In the genomic region with DNA sequence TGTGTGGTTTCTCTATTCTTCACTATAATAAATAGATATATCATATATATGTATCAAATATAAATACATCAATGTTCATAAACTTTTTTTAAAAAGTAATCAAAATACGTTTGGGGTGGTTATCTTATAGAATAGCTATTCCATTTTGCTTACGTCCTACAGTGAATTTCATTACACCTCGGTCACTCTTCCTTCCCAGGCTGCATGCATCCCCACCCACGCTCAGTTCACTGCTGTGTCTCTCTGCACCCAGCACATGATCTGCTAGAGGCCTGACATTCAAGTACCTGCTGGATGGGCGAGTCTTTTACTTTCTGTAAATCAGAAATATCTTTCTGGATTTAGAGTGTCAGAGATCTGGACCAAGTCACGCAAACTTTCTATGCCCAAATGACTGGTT, we compare ENCODE assay signal across 21 cellular contexts.
"Had no signal": no experiment of that assay in that cellular context is flagged by ENCODE, and none has a peak within 500 bp of the region (broad histone marks: within the 10 kb centered on the region; RNA-seq: fewer than 3 reads in every experiment).

No MANE protein-coding gene starts in this region.

- H3K36me3 ChIP-seq: esophagus squamous epithelium, gastrocnemius medialis, spleen, thyroid gland had no signal

- DNase-seq: activated B cell treated with CpG ODN at 0.5 μM for 24 hours; activated CD4-positive, alpha-beta memory T cell treated with anti-CD3 and anti-CD28 coated beads for 36 hours; activated CD4-positive, alpha-beta T cell treated with anti-CD3 and anti-CD28 coated beads for 36 hours; activated gamma-delta T cell; activated naive CD4-positive, alpha-beta T cell treated with anti-CD3 and anti-CD28 coated beads, Interleukin-2, amount 50 U/mL, for 16 hours; aorta; effector memory CD4-positive, alpha-beta T cell; esophagus squamous epithelium; gastrocnemius medialis; hypothalamus; nucleus accumbens; spleen; stimulated activated CD4-positive, alpha-beta T cell treated with anti-CD3 and anti-CD28 coated beads, Interleukin-4, amount 100 ng/mL, for 1 hour; substantia nigra; T1000; thyroid gland had no signal

- H3K9me3 ChIP-seq: esophagus squamous epithelium, gastrocnemius medialis, spleen, thyroid gland had no signal

- H3K27me3 Mint-ChIP-seq: activated B cell treated with CpG ODN at 0.5 μM for 24 hours; activated CD4-positive, alpha-beta memory T cell treated with anti-CD3 and anti-CD28 coated beads for 36 hours; activated CD4-positive, alpha-beta T cell treated with anti-CD3 and anti-CD28 coated beads for 36 hours; central memory CD8-positive, alpha-beta T cell; natural killer cell treated with Interleukin-12 subunit alpha and Interleukin-12 subunit beta and Interleukin-15 and Interleukin-18, amount 100 ng/mL, for 72 hours; stimulated activated naive CD8-positive, alpha-beta T cell treated with anti-CD3 and anti-CD28 coated beads, Interleukin-15, Interleukin-2, amounts not matched to agents 100 ng/mL and 50 ng/mL, for 24 hours had no signal

- H3K4me3 ChIP-seq: esophagus squamous epithelium, gastrocnemius medialis, spleen, thyroid gland had no signal

- H3K4me3 Mint-ChIP-seq: activated B cell treated with CpG ODN at 0.5 μM for 24 hours; activated CD4-positive, alpha-beta memory T cell treated with anti-CD3 and anti-CD28 coated beads for 36 hours; activated CD4-positive, alpha-beta T cell treated with anti-CD3 and anti-CD28 coated beads for 36 hours; activated T-helper 1 cell treated with anti-CD3 and anti-CD28 coated beads, Interleukin-12 subunit alpha, Interleukin-12 subunit beta, Interleukin-2, Interleukin-4 antibody, amounts not matched to agents 30 ng/mL and 10 ng/mL and 1 ng/mL, durations not matched to agents 14 hours and 24 hours and 36 hours; central memory CD8-positive, alpha-beta T cell; natural killer cell treated with Interleukin-12 subunit alpha and Interleukin-12 subunit beta and Interleukin-15 and Interleukin-18, amount 100 ng/mL, for 72 hours; stimulated activated naive CD8-positive, alpha-beta T cell treated with anti-CD3 and anti-CD28 coated beads, Interleukin-15, Interleukin-2, amounts not matched to agents 100 ng/mL and 50 ng/mL, for 24 hours; T-helper 1 cell treated with Interleukin-12 subunit alpha and Interleukin-12 subunit beta and Interleukin-4 antibody, amounts not matched to agents 30 μg/mL and 1 μg/mL, for 36 hours had no signal

- H3K27ac ChIP-seq: esophagus squamous epithelium, gastrocnemius medialis, spleen, thyroid gland had no signal

- ATAC-seq: activated CD4-positive, alpha-beta T cell treated with anti-CD3 and anti-CD28 coated beads for 36 hours; gastrocnemius medialis; natural killer cell treated with Interleukin-12 subunit alpha and Interleukin-12 subunit beta and Interleukin-15 and Interleukin-18, amount 100 ng/mL, for 72 hours had no signal

- H3K36me3 Mint-ChIP-seq: activated CD4-positive, alpha-beta memory T cell treated with anti-CD3 and anti-CD28 coated beads for 36 hours; natural killer cell treated with Interleukin-12 subunit alpha and Interleukin-12 subunit beta and Interleukin-15 and Interleukin-18, amount 100 ng/mL, for 72 hours had no signal

- H3K27ac Mint-ChIP-seq: activated B cell treated with CpG ODN at 0.5 μM for 24 hours; activated CD4-positive, alpha-beta memory T cell treated with anti-CD3 and anti-CD28 coated beads for 36 hours; activated CD4-positive, alpha-beta T cell treated with anti-CD3 and anti-CD28 coated beads for 36 hours; activated T-helper 1 cell treated with anti-CD3 and anti-CD28 coated beads, Interleukin-12 subunit alpha, Interleukin-12 subunit beta, Interleukin-2, Interleukin-4 antibody, amounts not matched to agents 30 ng/mL and 10 ng/mL and 1 ng/mL, durations not matched to agents 14 hours and 24 hours and 36 hours; natural killer cell treated with Interleukin-12 subunit alpha and Interleukin-12 subunit beta and Interleukin-15 and Interleukin-18, amount 100 ng/mL, for 72 hours; stimulated activated naive CD8-positive, alpha-beta T cell treated with anti-CD3 and anti-CD28 coated beads, Interleukin-15, Interleukin-2, amounts not matched to agents 100 ng/mL and 50 ng/mL, for 24 hours; T-helper 1 cell treated with Interleukin-12 subunit alpha and Interleukin-12 subunit beta and Interleukin-4 antibody, amounts not matched to agents 30 μg/mL and 1 μg/mL, for 36 hours had no signal

- H3K9me3 Mint-ChIP-seq: activated B cell treated with CpG ODN at 0.5 μM for 24 hours; activated CD4-positive, alpha-beta memory T cell treated with anti-CD3 and anti-CD28 coated beads for 36 hours; activated T-helper 1 cell treated with anti-CD3 and anti-CD28 coated beads, Interleukin-12 subunit alpha, Interleukin-12 subunit beta, Interleukin-2, Interleukin-4 antibody, amounts not matched to agents 30 ng/mL and 10 ng/mL and 1 ng/mL, durations not matched to agents 14 hours and 24 hours and 36 hours; central memory CD8-positive, alpha-beta T cell; natural killer cell treated with Interleukin-12 subunit alpha and Interleukin-12 subunit beta and Interleukin-15 and Interleukin-18, amount 100 ng/mL, for 72 hours; stimulated activated naive CD8-positive, alpha-beta T cell treated with anti-CD3 and anti-CD28 coated beads, Interleukin-15, Interleukin-2, amounts not matched to agents 100 ng/mL and 50 ng/mL, for 24 hours; T-helper 1 cell treated with Interleukin-12 subunit alpha and Interleukin-12 subunit beta and Interleukin-4 antibody, amounts not matched to agents 30 μg/mL and 1 μg/mL, for 36 hours had no signal

- H3K27me3 ChIP-seq: esophagus squamous epithelium, gastrocnemius medialis, spleen, thyroid gland had no signal
